ENCODE assay signal across 27 cellular contexts in the genomic region with DNA sequence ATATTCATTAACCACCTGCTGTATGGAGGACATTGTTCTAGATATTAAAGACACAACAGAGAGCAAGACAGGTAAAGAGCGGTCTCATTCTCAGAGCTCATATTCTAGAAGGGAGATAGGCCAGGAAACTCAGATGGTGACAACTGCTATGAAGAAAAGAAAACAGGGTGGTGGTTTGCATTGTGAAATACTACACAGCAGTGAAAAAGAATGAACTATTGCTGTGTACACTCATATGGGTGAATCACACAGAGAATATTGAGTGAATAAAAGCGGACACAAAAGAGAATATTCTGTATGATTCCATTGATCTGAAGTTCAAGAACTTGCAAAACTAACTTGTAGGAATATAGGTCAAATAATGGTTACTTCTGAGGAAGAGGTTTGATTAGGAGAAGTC.
"Had no signal": no experiment of that assay in that cellular context is flagged by ENCODE, and none has a peak within 500 bp of the region (broad histone marks: within the 10 kb centered on the region; RNA-seq: fewer than 3 reads in every experiment).

No MANE protein-coding gene starts in this region.

- H3K27ac Mint-ChIP-seq: dendritic cell treated with granulocyte-macrophage colony-stimulating factor and Interleukin-4, amounts not matched to agents 40 ng/mL and 50 ng/mL, for 4 days; endodermal cell; immature natural killer cell; memory B cell; stimulated activated memory B cell treated with anti-CD40 and anti-IgM and Interleukin-4, amounts not matched to agents 10 μg/mL and 1 μg/mL and 100 μg/mL, for 72 hours; type B pancreatic cell had no signal

- H3K9me3 Mint-ChIP-seq: dendritic cell treated with granulocyte-macrophage colony-stimulating factor and Interleukin-4, amounts not matched to agents 40 ng/mL and 50 ng/mL, for 4 days; endodermal cell; immature natural killer cell; memory B cell; natural killer cell; type B pancreatic cell had no signal

- H3K27ac ChIP-seq: colonic mucosa, epithelial cell of prostate, gastrocnemius medialis, parathyroid adenoma, prostate gland, sigmoid colon, spleen, testis, tibial artery had no signal

- H3K27me3 Mint-ChIP-seq: dendritic cell treated with granulocyte-macrophage colony-stimulating factor and Interleukin-4, amounts not matched to agents 40 ng/mL and 50 ng/mL, for 4 days had no signal

- H3K9ac ChIP-seq: parathyroid adenoma had no signal

- H3K4me1 Mint-ChIP-seq: memory B cell; stimulated activated memory B cell treated with anti-CD40 and anti-IgM and Interleukin-4, amounts not matched to agents 10 μg/mL and 1 μg/mL and 100 μg/mL, for 72 hours had no signal

- H3K27me3 ChIP-seq: colonic mucosa, gastrocnemius medialis, heart right ventricle, sigmoid colon, spleen, testis, tibial artery had no signal

- H3K36me3 ChIP-seq: colonic mucosa, gastrocnemius medialis, prostate gland, sigmoid colon, spleen had no signal

- H3K79me2 ChIP-seq: parathyroid adenoma had no signal

- H2AFZ ChIP-seq: parathyroid adenoma had no signal

- H3K4me1 ChIP-seq: colonic mucosa, parathyroid adenoma, prostate gland had no signal

- H3K9me3 ChIP-seq: colonic mucosa, gastrocnemius medialis, heart right ventricle, prostate gland, sigmoid colon, spleen, testis, tibial artery had no signal

- H3K36me3 Mint-ChIP-seq: immature natural killer cell; memory B cell; natural killer cell; stimulated activated memory B cell treated with anti-CD40 and anti-IgM and Interleukin-4, amounts not matched to agents 10 μg/mL and 1 μg/mL and 100 μg/mL, for 72 hours had no signal

- H3K4me3 Mint-ChIP-seq: dendritic cell treated with granulocyte-macrophage colony-stimulating factor and Interleukin-4, amounts not matched to agents 40 ng/mL and 50 ng/mL, for 4 days; endodermal cell; immature natural killer cell; memory B cell; natural killer cell; stimulated activated memory B cell treated with anti-CD40 and anti-IgM and Interleukin-4, amounts not matched to agents 10 μg/mL and 1 μg/mL and 100 μg/mL, for 72 hours; type B pancreatic cell had no signal

- H3K4me3 ChIP-seq: colonic mucosa, gastrocnemius medialis, heart right ventricle, lung, prostate gland, sigmoid colon, spleen, testis, tibial artery had no signal

- ATAC-seq: esophagus mucosa; gastrocnemius medialis; heart right ventricle; natural killer cell; right cardiac atrium; stimulated activated memory B cell treated with anti-CD40 and anti-IgM and Interleukin-4, amounts not matched to agents 10 μg/mL and 1 μg/mL and 100 μg/mL, for 72 hours; stimulated activated naive CD8-positive, alpha-beta T cell treated with anti-CD3 and anti-CD28 coated beads, Interleukin-15, Interleukin-2, amounts not matched to agents 100 U/mL and 50 U/mL, for 24 hours had no signal

- DNase-seq: colonic mucosa; effector CD8-positive, alpha-beta T cell; gastrocnemius medialis; heart right ventricle; hypothalamus; immature natural killer cell; kidney glomerular epithelial cell; natural killer cell; occipital lobe; right cardiac atrium; sigmoid colon; spleen; stimulated activated CD4-positive, alpha-beta T cell treated with anti-CD3 and anti-CD28 coated beads, Interleukin-4, amount 100 ng/mL, for 4 hours; stimulated activated naive CD8-positive, alpha-beta T cell treated with anti-CD3 and anti-CD28 coated beads, Interleukin-15, Interleukin-2, amounts not matched to agents 100 U/mL and 50 U/mL, for 24 hours; substantia nigra; testis; tibial artery had no signal
